Comparison of ENCODE assay signal across 17 cellular contexts in the genomic region with DNA sequence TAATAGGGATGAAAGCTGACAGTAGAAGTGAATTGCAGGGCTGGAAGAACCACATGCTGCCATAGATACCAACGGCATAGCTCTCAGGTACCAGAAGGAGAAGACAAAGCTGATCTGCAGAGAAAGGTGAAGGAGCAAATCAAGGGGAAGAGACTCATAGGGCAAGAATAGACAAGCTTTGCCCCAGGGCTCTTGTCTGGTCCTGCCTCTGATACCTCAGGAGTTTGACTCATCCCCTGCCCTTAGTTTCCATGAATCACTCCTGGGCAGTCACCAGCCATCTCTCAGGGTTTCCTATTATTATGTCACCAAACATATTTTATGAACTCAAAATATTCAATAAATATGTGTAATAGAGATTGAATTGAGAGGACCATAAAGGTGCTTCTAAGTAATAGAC.
"Had no signal": no experiment of that assay in that cellular context is flagged by ENCODE, and none has a peak within 500 bp of the region (broad histone marks: within the 10 kb centered on the region; RNA-seq: fewer than 3 reads in every experiment).

No MANE protein-coding gene starts in this region.

- H3K27me3 Mint-ChIP-seq: activated naive CD8-positive, alpha-beta T cell treated with anti-CD3 and anti-CD28 coated beads, Interleukin-2, amount 10 ng/mL, durations not matched to agents 7 days and 5 days; dendritic cell treated with granulocyte-macrophage colony-stimulating factor and Interleukin-4, amounts not matched to agents 40 ng/mL and 50 ng/mL, for 4 days; effector memory CD8-positive, alpha-beta T cell; natural killer cell treated with Interleukin-12 subunit alpha and Interleukin-12 subunit beta and Interleukin-15 and Interleukin-18, amount 100 ng/mL, for 72 hours had no signal

- H3K4me3 Mint-ChIP-seq: activated naive CD8-positive, alpha-beta T cell treated with anti-CD3 and anti-CD28 coated beads, Interleukin-2, amount 10 ng/mL, durations not matched to agents 7 days and 5 days; dendritic cell treated with granulocyte-macrophage colony-stimulating factor and Interleukin-4, amounts not matched to agents 40 ng/mL and 50 ng/mL, for 4 days; effector memory CD8-positive, alpha-beta T cell; natural killer cell treated with Interleukin-12 subunit alpha and Interleukin-12 subunit beta and Interleukin-15 and Interleukin-18, amount 100 ng/mL, for 72 hours had no signal

- DNase-seq: activated CD4-positive, alpha-beta T cell treated with anti-CD3 and anti-CD28 coated beads, Interleukin-2, amount 50 U/mL, for 1 hour; activated naive CD4-positive, alpha-beta T cell; activated naive CD8-positive, alpha-beta T cell treated with anti-CD3 and anti-CD28 coated beads, Interleukin-2, amount 10 ng/mL, durations not matched to agents 7 days and 5 days; activated T-cell treated with anti-CD3 and anti-CD28 coated beads for 4 hours; brain microvascular endothelial cell; cerebellar nuclear complex; effector memory CD8-positive, alpha-beta T cell; kidney; left ventricle myocardium inferior; mesenchymal stem cell; stimulated activated CD4-positive, alpha-beta T cell treated with anti-CD3 and anti-CD28 coated beads, Interleukin-4, amount 100 ng/mL, for 24 hours; stimulated activated naive CD4-positive, alpha-beta T cell treated with Interleukin-2 at 50 U/mL for 16 hours; substantia nigra had no signal

- H3K27ac Mint-ChIP-seq: activated naive CD8-positive, alpha-beta T cell treated with anti-CD3 and anti-CD28 coated beads, Interleukin-2, amount 10 ng/mL, durations not matched to agents 7 days and 5 days; dendritic cell treated with granulocyte-macrophage colony-stimulating factor and Interleukin-4, amounts not matched to agents 40 ng/mL and 50 ng/mL, for 4 days; effector memory CD8-positive, alpha-beta T cell; natural killer cell treated with Interleukin-12 subunit alpha and Interleukin-12 subunit beta and Interleukin-15 and Interleukin-18, amount 100 ng/mL, for 72 hours had no signal

- H3K4me1 Mint-ChIP-seq: activated naive CD8-positive, alpha-beta T cell treated with anti-CD3 and anti-CD28 coated beads, Interleukin-2, amount 10 ng/mL, durations not matched to agents 7 days and 5 days had no signal

- ATAC-seq: activated CD4-positive, CD25-positive, alpha-beta regulatory T cell treated with anti-CD3 and anti-CD28 coated beads, Interleukin-2, amount 50 U/mL, for 24 hours; effector memory CD8-positive, alpha-beta T cell; gastroesophageal sphincter; natural killer cell treated with Interleukin-12 subunit alpha and Interleukin-12 subunit beta and Interleukin-15 and Interleukin-18, amount 100 ng/mL, for 72 hours had no signal

- FAIRE-seq: kidney had no signal

- H3K36me3 Mint-ChIP-seq: activated naive CD8-positive, alpha-beta T cell treated with anti-CD3 and anti-CD28 coated beads, Interleukin-2, amount 10 ng/mL, durations not matched to agents 7 days and 5 days; natural killer cell treated with Interleukin-12 subunit alpha and Interleukin-12 subunit beta and Interleukin-15 and Interleukin-18, amount 100 ng/mL, for 72 hours had no signal
